ENCODE assay signal across 23 cellular contexts in genomic region chr2:130310881-130311280, GRCh38.
"Had no signal": no experiment of that assay in that cellular context is flagged by ENCODE, and none has a peak within 500 bp of the region (broad histone marks: within the 10 kb centered on the region; RNA-seq: fewer than 3 reads in every experiment).

No MANE protein-coding gene starts in this region.

- H3K4me3 Mint-ChIP-seq: activated naive CD4-positive, alpha-beta T cell treated with anti-CD3 and anti-CD28 coated beads for 36 hours; activated naive CD8-positive, alpha-beta T cell treated with anti-CD3 and anti-CD28 coated beads for 36 hours; activated T-helper 17 cell treated with anti-CD3 and anti-CD28 coated beads, Interleukin-2, amount 50 U/mL, for 72 hours; dendritic cell treated with granulocyte-macrophage colony-stimulating factor and Interleukin-4, amounts not matched to agents 40 ng/mL and 50 ng/mL, for 4 days; T-helper 1 cell treated with Interleukin-12 subunit alpha and Interleukin-12 subunit beta and Interleukin-4 antibody, amounts not matched to agents 30 μg/mL and 1 μg/mL, for 36 hours had no signal

- H3K9me3 ChIP-seq: Peyer's patch, SJSA1 had no signal

- H3K9me3 Mint-ChIP-seq: activated naive CD4-positive, alpha-beta T cell treated with anti-CD3 and anti-CD28 coated beads for 36 hours; activated naive CD8-positive, alpha-beta T cell treated with anti-CD3 and anti-CD28 coated beads for 36 hours; activated T-helper 17 cell treated with anti-CD3 and anti-CD28 coated beads, Interleukin-2, amount 50 U/mL, for 72 hours; dendritic cell treated with granulocyte-macrophage colony-stimulating factor and Interleukin-4, amounts not matched to agents 40 ng/mL and 50 ng/mL, for 4 days; T-helper 1 cell treated with Interleukin-12 subunit alpha and Interleukin-12 subunit beta and Interleukin-4 antibody, amounts not matched to agents 30 μg/mL and 1 μg/mL, for 36 hours had no signal

- ATAC-seq: activated CD4-positive, CD25-positive, alpha-beta regulatory T cell treated with anti-CD3 and anti-CD28 coated beads, Interleukin-2, amount 50 U/mL, for 24 hours; activated T-helper 17 cell treated with anti-CD3 and anti-CD28 coated beads, Interleukin-2, amount 50 U/mL, for 72 hours had no signal

- DNase-seq: activated CD4-positive, alpha-beta T cell treated with anti-CD3 and anti-CD28 coated beads for 4 hours; activated CD4-positive, alpha-beta T cell treated with anti-CD3 and anti-CD28 coated beads, Interleukin-2, amount 50 U/mL, for 48 hours; activated gamma-delta T cell; activated naive CD4-positive, alpha-beta T cell treated with anti-CD3 and anti-CD28 coated beads for 36 hours; activated naive CD8-positive, alpha-beta T cell treated with anti-CD3 and anti-CD28 coated beads for 36 hours; activated T-cell treated with anti-CD3 and anti-CD28 coated beads for 4 hours; activated T-cell treated with anti-CD3 and anti-CD28 coated beads, Interleukin-2, amount 50 U/mL, for 48 hours; brain microvascular endothelial cell; cerebellar nuclear complex; NCI-H1048; NCI-H146; NCI-H187 treated with DMSO at 0.1 percent for 48 hours; NCI-H2081 treated with DMSO at 0.1 percent for 48 hours; NCI-H446; Peyer's patch; SHP77 had no signal

- H3K4me3 ChIP-seq: cardiac muscle cell, Peyer's patch, SJSA1 had no signal

- H3K27me3 Mint-ChIP-seq: activated naive CD8-positive, alpha-beta T cell treated with anti-CD3 and anti-CD28 coated beads for 36 hours had no signal

- H3K27ac ChIP-seq: brain microvascular endothelial cell, cardiac muscle cell, Peyer's patch, RWPE1, SJSA1 had no signal

- H3K27ac Mint-ChIP-seq: activated naive CD4-positive, alpha-beta T cell treated with anti-CD3 and anti-CD28 coated beads for 36 hours; activated naive CD8-positive, alpha-beta T cell treated with anti-CD3 and anti-CD28 coated beads for 36 hours; activated T-helper 17 cell treated with anti-CD3 and anti-CD28 coated beads, Interleukin-2, amount 50 U/mL, for 72 hours; dendritic cell treated with granulocyte-macrophage colony-stimulating factor and Interleukin-4, amounts not matched to agents 40 ng/mL and 50 ng/mL, for 4 days; T-helper 1 cell treated with Interleukin-12 subunit alpha and Interleukin-12 subunit beta and Interleukin-4 antibody, amounts not matched to agents 30 μg/mL and 1 μg/mL, for 36 hours had no signal

- H3K27me3 ChIP-seq: brain microvascular endothelial cell, Peyer's patch had no signal

- H3K36me3 Mint-ChIP-seq: activated naive CD8-positive, alpha-beta T cell treated with anti-CD3 and anti-CD28 coated beads for 36 hours had no signal

- H3K4me1 Mint-ChIP-seq: activated naive CD8-positive, alpha-beta T cell treated with anti-CD3 and anti-CD28 coated beads for 36 hours; activated T-helper 17 cell treated with anti-CD3 and anti-CD28 coated beads, Interleukin-2, amount 50 U/mL, for 72 hours had no signal

- H3K4me1 ChIP-seq: Peyer's patch, SJSA1 had no signal
